In the genomic region with DNA sequence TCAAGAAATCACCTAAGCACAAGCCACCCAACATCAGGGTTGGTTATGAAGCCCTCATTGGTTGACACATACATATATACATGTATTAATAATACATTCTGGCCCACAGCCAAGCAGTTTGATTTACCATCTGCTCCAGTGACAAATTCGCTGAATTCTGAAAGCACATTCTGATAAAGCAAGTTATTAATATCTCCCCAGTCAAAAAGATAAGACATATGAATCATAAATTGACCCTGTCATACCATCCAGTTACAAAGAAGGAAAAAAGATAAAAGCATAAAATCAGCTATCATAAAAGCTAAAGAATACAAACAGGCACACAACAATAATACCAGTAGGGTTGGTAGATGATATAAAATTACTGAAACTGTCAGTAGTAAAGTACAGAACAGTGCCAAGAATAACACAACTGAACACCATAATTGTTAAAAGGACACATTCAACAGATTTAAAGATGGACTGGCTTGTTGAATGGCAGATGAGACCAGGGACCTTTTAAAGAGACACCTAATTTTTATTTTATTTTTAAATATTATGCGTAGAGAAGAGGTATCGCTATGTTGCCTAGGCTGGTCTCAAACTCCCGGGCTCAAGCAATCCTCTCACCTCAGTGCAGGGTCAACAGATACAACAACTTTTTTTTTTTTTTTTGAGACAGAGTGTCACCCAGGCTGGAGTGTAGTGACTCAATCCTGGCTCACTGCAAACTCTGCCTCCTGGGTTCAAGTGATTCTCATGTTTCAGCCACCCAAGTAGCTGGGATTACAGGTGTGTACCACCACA, we compare ENCODE assay signal across 10 cellular contexts. TPM values are rescaled to one million over a fixed set of nuclear protein-coding genes. Genes with fewer than 3 reads are reported as not detected.
DNase-seq lines count a peak whose midpoint lies in the region.
"Had no signal": no experiment of that assay in that cellular context is flagged by ENCODE, and none has a peak within 500 bp of the region (broad histone marks: within the 10 kb centered on the region; RNA-seq: fewer than 3 reads in every experiment).

No MANE protein-coding gene starts in this region.

- H3K27me3 ChIP-seq in neuronal stem cell (ENCODE audit: control insufficient read depth in 3 of 3, insufficient read depth in 3 of 3, low read depth in 1 of 3, low read length in 3 of 3), result no peaks in the 10 kb centered on the region
- H3K27me3 ChIP-seq: BLaER1 had no signal

- no CpG with 5 or more reads among the region's 4 CpGs for WGBS in neuronal stem cell (ENCODE audit: extremely low coverage in 2 of 2, insufficient read length in 2 of 2, insufficient replicate concordance in 1 of 2), 2 donors

- H3K23ac ChIP-seq in neuronal stem cell (ENCODE audit: low read depth, low read length, poor library complexity), result no peak overlapping the region

- no peak overlapping the region for H2AK5ac ChIP-seq in neuronal stem cell (ENCODE audit: low read depth, low read length)

- H3K9ac ChIP-seq in neuronal stem cell (ENCODE audit: low read depth, low read length, poor library complexity), result no peak overlapping the region
- H3K9ac ChIP-seq: BLaER1 had no signal

- H2BK15ac ChIP-seq in neuronal stem cell (ENCODE audit: low read length), result no peak overlapping the region

- H4K91ac ChIP-seq in neuronal stem cell (ENCODE audit: low read depth, low read length, poor library complexity), result no peak overlapping the region

- H3K18ac ChIP-seq in neuronal stem cell (ENCODE audit: low read length), result no peak overlapping the region

- H3K14ac ChIP-seq in neuronal stem cell (ENCODE audit: low read length), result no peak overlapping the region

- no peak overlapping the region for H2BK12ac ChIP-seq in neuronal stem cell (ENCODE audit: low read length)

- H2BK120ac ChIP-seq in neuronal stem cell (ENCODE audit: low read depth, low read length), result no peak overlapping the region

- H3K79me1 ChIP-seq in neuronal stem cell (ENCODE audit: low read depth, low read length), result peaks cover 2% of the 10 kb centered on the region

- no peak overlapping the region for H3K27ac ChIP-seq in neuronal stem cell (replicated peaks; ENCODE audit: low read length)
- H3K27ac ChIP-seq: BLaER1 had no signal

- no peaks in the 10 kb centered on the region for H3K4me1 ChIP-seq in neuronal stem cell (ENCODE audit: control insufficient read depth in 2 of 2, insufficient read depth in 1 of 2, low read depth in 1 of 2, low read length in 2 of 2)

- no peak overlapping the region for H2AFZ ChIP-seq in neuronal stem cell (ENCODE audit: low read length)

- no peak overlapping the region for H3K4ac ChIP-seq in neuronal stem cell (ENCODE audit: low read length)

- H4K8ac ChIP-seq in neuronal stem cell (ENCODE audit: low read depth, low read length), result no peak overlapping the region

- H3K9me3 ChIP-seq in neuronal stem cell (replicated peaks in 1 of 2; ENCODE audit: control insufficient read depth in 2 of 2, insufficient read depth in 1 of 2, low read depth in 1 of 2, low read length in 2 of 2), result peaks cover 0 to 46% of the 10 kb centered on the region in 2 donors

- no peak overlapping the region for H2BK5ac ChIP-seq in neuronal stem cell (ENCODE audit: low read length)

- no peak overlapping the region for H3K4me2 ChIP-seq in neuronal stem cell (ENCODE audit: insufficient read depth, low read length, poor library complexity, severe bottlenecking)
- H3K4me2 ChIP-seq: BLaER1 had no signal

- peak; percentile 9 for DNase-seq in activated CD4-positive, CD25-positive, alpha-beta regulatory T cell treated with anti-CD3 and anti-CD28 coated beads, Interleukin-2, amount 50 U/mL, for 16 hours (ENCODE audit: low read depth, low spot score)
- no peak for DNase-seq in activated CD4-positive, CD25-positive, alpha-beta regulatory T cell treated with anti-CD3 and anti-CD28 coated beads, Interleukin-2, amount 50 U/mL, for 72 hours
- DNase-seq in NCI-H1694 (lab: John Stamatoyannopoulos, UW), result peak; percentile 92
- DNase-seq in brain pericyte (ENCODE audit: low read depth, low spot score), result peak; percentile 7
- DNase-seq in stimulated activated CD4-positive, alpha-beta T cell treated with anti-CD3 and anti-CD28 coated beads, Interleukin-2, amount 100 ng/mL, for 24 hours, result peak; percentile 35 to 38
- no peak for DNase-seq in HuH-7.5 (ENCODE audit: low spot score)
- DNase-seq in neuronal stem cell (ENCODE audit: low spot score), result no peak
- DNase-seq in GM19240 (ENCODE audit: insufficient read length, low spot score), result no peak

- no peak overlapping the region for H3K4me3 ChIP-seq in neuronal stem cell (ENCODE audit: low read length in 2 of 2)
- H3K4me3 ChIP-seq: BLaER1, lung had no signal

- H3K36me3 ChIP-seq in neuronal stem cell (replicated peaks in 1 of 2; ENCODE audit: control insufficient read depth in 2 of 2, insufficient read depth in 2 of 2, low read length in 2 of 2), result peaks cover 9 to 78% of the 10 kb centered on the region in 2 donors

RNA-seq across cellular contexts. Expression of a gene that starts 7.7 kb away (rescaled TPM):
- 29.6 TPM for polyA plus RNA-seq in neuronal stem cell (2013, experiment 1 of 2)
- polyA plus RNA-seq in neuronal stem cell (2013, experiment 2 of 2), result 29.0 TPM

Comparison
In these comparisons a context has a peak if more than half of its experiments do, and no peak if none do; other contexts are left out.
1. DNase-seq: peak in activated CD4-positive, CD25-positive, alpha-beta regulatory T cell treated with anti-CD3 and anti-CD28 coated beads, Interleukin-2, amount 50 U/mL, for 16 hours (single experiment), NCI-H1694 (single experiment), brain pericyte (single experiment) and stimulated activated CD4-positive, alpha-beta T cell treated with anti-CD3 and anti-CD28 coated beads, Interleukin-2, amount 100 ng/mL, for 24 hours (2 of 2); none in activated CD4-positive, CD25-positive, alpha-beta regulatory T cell treated with anti-CD3 and anti-CD28 coated beads, Interleukin-2, amount 50 U/mL, for 72 hours (single experiment), HuH-7.5 (single experiment), neuronal stem cell (single experiment) and GM19240 (single experiment).